21 cellular contexts compared by ENCODE assay signal in the genomic region with DNA sequence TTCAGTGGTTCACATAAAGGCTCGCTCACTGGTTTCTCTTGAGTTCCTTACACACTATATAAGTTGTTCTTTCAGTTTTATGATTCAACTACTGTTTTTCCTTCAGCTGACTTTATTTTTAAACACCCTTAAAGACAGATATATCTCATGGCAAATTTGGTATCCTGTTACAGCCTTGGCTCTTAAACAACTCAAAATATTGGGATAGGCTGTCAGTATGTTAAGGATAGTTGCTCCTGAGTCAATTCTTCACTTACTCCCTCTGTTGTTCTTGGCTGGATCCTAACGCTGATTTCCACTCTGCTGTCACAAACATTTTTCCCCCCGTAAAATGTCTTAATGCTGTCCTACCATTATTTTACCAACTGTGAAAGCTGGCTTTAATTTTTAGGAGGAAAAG. TPM values are rescaled to one million over a fixed set of nuclear protein-coding genes. Genes with fewer than 3 reads are reported as not detected.
DNase-seq lines count a peak whose midpoint lies in the region; ATAC-seq and TF ChIP-seq lines count a peak whose summit lies in the region.
"Had no signal": no experiment of that assay in that cellular context is flagged by ENCODE, and none has a peak within 500 bp of the region (broad histone marks: within the 10 kb centered on the region; RNA-seq: fewer than 3 reads in every experiment).

No MANE protein-coding gene starts in this region.

- H3K36me3 ChIP-seq in GM23338 (ENCODE audit: insufficient read depth) (no peaks in the 10 kb centered on the region; the same call in 1 of the 2 replicates), ascending aorta (peaks cover 25 to 41% of the 10 kb centered on the region in 2 donors), psoas muscle (ENCODE audit: insufficient read depth in 1 of 2, low read depth in 1 of 2) (peaks cover 7 to 38% of the 10 kb centered on the region in 2 donors), MG63 (peaks cover 80% of the 10 kb centered on the region)

- intact Hi-C loops in ascending aorta (cut with DNase I) (no loop called here), psoas muscle (cut with DNase I) (no loop called here)

- H3K27me3 ChIP-seq in GM23338 (ENCODE audit: insufficient read depth) (no peaks in the 10 kb centered on the region), ascending aorta (no peaks in the 10 kb centered on the region), psoas muscle (ENCODE audit: insufficient read depth in 3 of 3, low read length in 2 of 3) (no peaks in the 10 kb centered on the region), MG63 (no peaks in the 10 kb centered on the region)
- H3K27me3 ChIP-seq: esophagus squamous epithelium, neutrophil, vagina had no signal

- ATAC-seq in GM23338 (peak; percentile 26; the same call in 2 of the 3 replicates), psoas muscle (no peak), GM21528 (IDR thresholded peaks at IDR 0.05; ENCODE audit: low FRiP score, unreplicated experiment) (no peak)
- ATAC-seq: activated naive CD4-positive, alpha-beta T cell treated with anti-CD3 and anti-CD28 coated beads, Interleukin-2, amount 50 U/mL, for 72 hours; stimulated activated naive B cell treated with anti-CD40 and anti-IgM and Interleukin-4, amounts not matched to agents 10 μg/mL and 1 μg/mL and 100 μg/mL, for 72 hours had no signal

- DNase-seq in GM23338 (ENCODE audit: low spot score) (no peak), ascending aorta (ENCODE audit: low spot score in 2 of 2) (no peak), fibroblast of mammary gland (ENCODE audit: low read depth) (peak; percentile 61), psoas muscle (no peak), NCI-H146 (lab: John Stamatoyannopoulos, UW) (no peak), AML-193 (lab: John Stamatoyannopoulos, UW) (no peak), MG63 (no peak)
- DNase-seq: C1 segment of cervical spinal cord; DND-41; esophagus squamous epithelium; KBM-7; NCI-H1105; stimulated activated naive B cell treated with anti-CD40 and anti-IgM and Interleukin-4, amounts not matched to agents 10 μg/mL and 1 μg/mL and 100 μg/mL, for 72 hours had no signal

- no peaks in the 10 kb centered on the region for H4K20me1 ChIP-seq in GM23338 (replicated peaks; ENCODE audit: insufficient read depth)

- no peak overlapping the region for H3K4me3 Mint-ChIP-seq in GM23338
- H3K4me3 Mint-ChIP-seq: stimulated activated naive B cell treated with anti-CD40 and anti-IgM and Interleukin-4, amounts not matched to agents 10 μg/mL and 1 μg/mL and 100 μg/mL, for 72 hours; T-helper 2 cell treated with Interferon-gamma antibody and Interleukin-4, amounts not matched to agents 5 μg/mL and 100 μg/mL, for 36 hours had no signal

- no peak overlapping the region; the same call in 1 of the 2 replicates for H3K27ac Mint-ChIP-seq in GM23338
- H3K27ac Mint-ChIP-seq: activated naive CD4-positive, alpha-beta T cell treated with anti-CD3 and anti-CD28 coated beads, Interleukin-2, amount 50 U/mL, for 72 hours; stimulated activated naive B cell treated with anti-CD40 and anti-IgM and Interleukin-4, amounts not matched to agents 10 μg/mL and 1 μg/mL and 100 μg/mL, for 72 hours; T-helper 2 cell treated with Interferon-gamma antibody and Interleukin-4, amounts not matched to agents 5 μg/mL and 100 μg/mL, for 36 hours had no signal

- no peak overlapping the region for H2AFZ ChIP-seq in GM23338

- no peak for TF ChIP-seq CTCF in GM23338 (conservative IDR thresholded peaks at IDR 0.05; ENCODE audit: low read depth in 2 of 2)
- TF ChIP-seq CTCF in ascending aorta (IDR thresholded peaks at IDR 0.05) = no peak
- TF ChIP-seq CTCF in fibroblast of mammary gland (conservative IDR thresholded peaks at IDR 0.05; ENCODE audit: control insufficient read depth, insufficient read depth, low read depth, low read length) = no peak
- TF ChIP-seq CTCF in psoas muscle (IDR thresholded peaks at IDR 0.05) = no peak

- no peaks in the 10 kb centered on the region; the same call in 1 of the 2 replicates for H3K9me2 ChIP-seq in GM23338 (ENCODE audit: insufficient read depth)

- H3K36me3 Mint-ChIP-seq in GM23338 (ENCODE audit: low read depth) = peaks cover 34% of the 10 kb centered on the region

- peaks cover 11% of the 10 kb centered on the region for H3K79me2 ChIP-seq in GM23338 (replicated peaks; ENCODE audit: insufficient read depth)

- H3K27ac ChIP-seq in GM23338 (ENCODE audit: low read depth) (no peak overlapping the region), ascending aorta (peak overlapping the region; percentile 49 to 50), psoas muscle (peak overlapping the region; percentile 56)
- H3K27ac ChIP-seq: esophagus squamous epithelium, neutrophil, vagina had no signal

- WGBS in psoas muscle, 3 donors = 61 to 72% (median 63%) methylated on average over 3 of the region's 3 CpGs

- H3K4me1 ChIP-seq in GM23338 (ENCODE audit: insufficient read depth) (peaks cover 11% of the 10 kb centered on the region), ascending aorta (peaks cover 0 to 25% of the 10 kb centered on the region in 2 donors), psoas muscle (peaks cover 28% of the 10 kb centered on the region)

- H3F3A ChIP-seq in GM23338 (replicated peaks; ENCODE audit: low read depth) = no peaks in the 10 kb centered on the region

- H3K4me1 Mint-ChIP-seq in GM23338 = peaks cover 25% of the 10 kb centered on the region

- 0 out of 2 replicates have a peak overlapping the region, but pooled peaks have one; percentile 68 for H3K4me2 ChIP-seq in GM23338

- H3K9me3 ChIP-seq in ascending aorta (no peaks in the 10 kb centered on the region), psoas muscle (no peaks in the 10 kb centered on the region), MG63 (no peaks in the 10 kb centered on the region)
- H3K9me3 ChIP-seq: esophagus squamous epithelium, HAP-1, neutrophil, vagina had no signal

- H3K27me3 Mint-ChIP-seq in GM23338 (ENCODE audit: insufficient read depth, low read depth, poor library complexity) = peaks cover 2% of the 10 kb centered on the region
- H3K27me3 Mint-ChIP-seq: stimulated activated naive B cell treated with anti-CD40 and anti-IgM and Interleukin-4, amounts not matched to agents 10 μg/mL and 1 μg/mL and 100 μg/mL, for 72 hours had no signal

- no peak overlapping the region for H3K4me3 ChIP-seq in GM23338
- no peak overlapping the region for H3K4me3 ChIP-seq in ascending aorta
- H3K4me3 ChIP-seq in fibroblast of mammary gland (ENCODE audit: control insufficient read depth, low read depth, low read length) = no peak overlapping the region
- H3K4me3 ChIP-seq in psoas muscle = no peak overlapping the region
- no peak overlapping the region for H3K4me3 ChIP-seq in MG63
- H3K4me3 ChIP-seq: esophagus squamous epithelium, HAP-1, lung, skin epidermis, vagina had no signal

- no peaks in the 10 kb centered on the region for H3K9me3 Mint-ChIP-seq in GM23338
- H3K9me3 Mint-ChIP-seq: stimulated activated naive B cell treated with anti-CD40 and anti-IgM and Interleukin-4, amounts not matched to agents 10 μg/mL and 1 μg/mL and 100 μg/mL, for 72 hours; T-helper 2 cell treated with Interferon-gamma antibody and Interleukin-4, amounts not matched to agents 5 μg/mL and 100 μg/mL, for 36 hours had no signal

TF ChIP-seq in GM23338, 12 proteins besides CTCF, POLR2A, EP300 and RAD21:
- TF ChIP-seq ZNF331 (CRISPR knock-in tag; IDR thresholded peaks at IDR 0.05; ENCODE audit: low read depth) (no peak), REST (IDR thresholded peaks at IDR 0.05; ENCODE audit: unreplicated experiment) (no peak), EZH2phosphoT487 (IDR thresholded peaks at IDR 0.05; ENCODE audit: unreplicated experiment) (no peak), POLR2AphosphoS5 (IDR thresholded peaks at IDR 0.05; ENCODE audit: low read depth) (no peak), ZNF114 (CRISPR knock-in tag; IDR thresholded peaks at IDR 0.05) (no peak), EZH2 (IDR thresholded peaks at IDR 0.05; ENCODE audit: low read depth, unreplicated experiment) (no peak)
TF ChIP-seq in GM23338: peak in this region for 0.

RNA-seq across cellular contexts. Expression of gene KCNRG, which starts 1.2 kb away (rescaled TPM):
- 3.3 TPM in 1 of 2 replicates, not detected in the other for total RNA-seq in GM23338 (2014; rRNA removed; shearing (Covaris generic))
- 0.60 and 0.71 TPM in 2 replicates for polyA plus RNA-seq in GM23338 (2016; fragmentation: Nextera tagmentation; extraction: Ambion mirVana)
- 3.3 TPM for total RNA-seq in ascending aorta
- total RNA-seq in psoas muscle = under 1 TPM in 3 of 4 donors, not detected in 1; 0.46 to 0.73 (median 0.60) TPM
- polyA plus RNA-seq in psoas muscle = under 1 TPM in 2 of 3 donors, not detected in 1; 0.31 to 0.66 TPM
- 5.6 TPM in 1 of 2 replicates, not detected in the other for total RNA-seq in MG63 (2014; rRNA removed; shearing (Covaris generic); ENCODE audit: low replicate concordance)
- total RNA-seq: vagina had no signal

RNA-seq across cellular contexts. Expression of gene TRIM13, which starts 19.6 kb away (rescaled TPM):
- total RNA-seq in GM23338 (2014; rRNA removed; shearing (Covaris generic)) = 21.6 and 25.3 TPM in 2 replicates
- polyA plus RNA-seq in GM23338 (2016; fragmentation: Nextera tagmentation; extraction: Ambion mirVana) = 22.1 and 23.0 TPM in 2 replicates
- total RNA-seq in ascending aorta = 13.4 TPM
- total RNA-seq in psoas muscle = 10 to 100 TPM; 14.8 to 25.9 (median 23.0) TPM
- 10 to 100 TPM; 14.7 to 20.6 (median 18.3) TPM for polyA plus RNA-seq in psoas muscle
- 13.1 and 16.9 TPM in 2 replicates for total RNA-seq in MG63 (2014; rRNA removed; shearing (Covaris generic); ENCODE audit: low replicate concordance)
